Comparison of ENCODE assay signal across 9 cellular contexts in genomic region chr9:2621678-2622360, GRCh38. TPM values are rescaled to one million over a fixed set of nuclear protein-coding genes. Genes with fewer than 3 reads are reported as not detected.
A peak's percentile ranks its signal among the peaks of the same experiment; 100 is the strongest.
DNase-seq lines count a peak whose midpoint lies in the region; ATAC-seq, FAIRE-seq and TF ChIP-seq lines count a peak whose summit lies in the region.
"Had no signal": no experiment of that assay in that cellular context is flagged by ENCODE, and none has a peak within 500 bp of the region (broad histone marks: within the 10 kb centered on the region; RNA-seq: fewer than 3 reads in every experiment).

Gene VLDLR (plus strand): TSS chr9:2621787. CDS start chr9:2622190, 403 bp downstream.

- H3K9me2 ChIP-seq in SK-N-SH: no peaks in the 10 kb centered on the region

- H3K27me3 Mint-ChIP-seq in CD8-positive, alpha-beta T cell (ENCODE audit: low read depth): peaks cover 49% of the 10 kb centered on the region

- TF ChIP-seq CTCF in CD8-positive, alpha-beta T cell (IDR thresholded peaks at IDR 0.05): no peak
- TF ChIP-seq CTCF in SK-N-SH (IDR thresholded peaks at IDR 0.05) (no peak), bronchial epithelial cell (IDR thresholded peaks at IDR 0.05; ENCODE audit: insufficient read depth, low read length, severe bottlenecking) (no peak), smooth muscle cell (IDR thresholded peaks at IDR 0.05; ENCODE audit: borderline replicate concordance, insufficient read depth, poor library complexity, severe bottlenecking) (no peak)

- H3K4me1 Mint-ChIP-seq in CD8-positive, alpha-beta T cell (ENCODE audit: low read depth): peaks cover 17% of the 10 kb centered on the region

- H4K20me1 ChIP-seq in SK-N-SH (ENCODE audit: insufficient read depth) (no peaks in the 10 kb centered on the region), smooth muscle cell (ENCODE audit: low read depth) (peaks cover 34% of the 10 kb centered on the region)

- CTCF ChIA-PET in CD8-positive, alpha-beta T cell (lab: Charles Lee): no interaction called here
- CTCF ChIA-PET in SK-N-SH (lab: Yijun Ruan, JAX): interaction anchor here (0.8 to 1.5 kb wide), 4 partner anchors 107 to 387 kb away, joined by 3 to 4 read pairs (median 4); no protein-coding TSS in a partner anchor

- peak within 1 kb of the TSS; percentile 78 for H2AFZ ChIP-seq in SK-N-SH (ENCODE audit: low read depth)
- peak within 1 kb of the TSS; percentile 96 for H2AFZ ChIP-seq in smooth muscle cell (ENCODE audit: low read depth)

- H3K36me3 ChIP-seq in CD8-positive, alpha-beta T cell (ENCODE audit: insufficient read depth, low read length): no peaks in the 10 kb centered on the region
- H3K36me3 ChIP-seq in SK-N-SH (replicated peaks in 1 of 2; ENCODE audit: control insufficient read depth in 1 of 2, insufficient read depth in 2 of 2, low read length in 1 of 2): no peaks in the 10 kb centered on the region
- H3K36me3 ChIP-seq in bronchial epithelial cell (ENCODE audit: control insufficient read depth, insufficient read depth, low read length): no peaks in the 10 kb centered on the region
- H3K36me3 ChIP-seq in smooth muscle cell (ENCODE audit: low read depth): no peaks in the 10 kb centered on the region

- TF ChIP-seq RAD21 in SK-N-SH (IDR thresholded peaks at IDR 0.05; ENCODE audit: low read length): peak; percentile 7; the same call in 1 of the 2 replicates

- POLR2A ChIA-PET in CD8-positive, alpha-beta T cell (lab: Charles Lee): no interaction called here
- POLR2A ChIA-PET in SK-N-SH (lab: Yijun Ruan, JAX): interaction anchor here (0.6 to 1.4 kb wide), 4 partner anchors 11 to 227 kb away, joined by 3 read pairs; no protein-coding TSS in a partner anchor

- ATAC-seq in CD8-positive, alpha-beta T cell: peak; percentile 36
- ATAC-seq in GM19397 (IDR thresholded peaks at IDR 0.05; ENCODE audit: unreplicated experiment) (peak; percentile 26), HG03571 (IDR thresholded peaks at IDR 0.05; ENCODE audit: unreplicated experiment) (peak; percentile 34)

- peaks cover 14% of the 10 kb centered on the region for H3K4me1 ChIP-seq in CD8-positive, alpha-beta T cell (ENCODE audit: insufficient read depth, low read length)
- H3K4me1 ChIP-seq in SK-N-SH (ENCODE audit: control insufficient read depth in 1 of 2, insufficient read depth in 2 of 2, low read depth in 1 of 2, low read length in 1 of 2) (peaks cover 0 to 17% of the 10 kb centered on the region in 2 experiments; a peak in 1 of 4 replicates), smooth muscle cell (ENCODE audit: low read depth) (no peaks in the 10 kb centered on the region)

- no peak within 1 kb of the TSS for H3K27ac ChIP-seq in CD8-positive, alpha-beta T cell (ENCODE audit: low read depth, low read length)
- H3K27ac ChIP-seq in SK-N-SH (ENCODE audit: low read depth in 2 of 2, low read length in 1 of 2) (peak within 1 kb of the TSS in 1 of 2 experiments; percentile 80; a peak in 3 of 4 replicates), smooth muscle cell (ENCODE audit: low read depth) (peak within 1 kb of the TSS; percentile 13)

- peak within 1 kb of the TSS; percentile 82 for H3K4me3 Mint-ChIP-seq in CD8-positive, alpha-beta T cell

- H3K9ac ChIP-seq in SK-N-SH (peak within 1 kb of the TSS; percentile 74), smooth muscle cell (ENCODE audit: low read depth) (peak within 1 kb of the TSS; percentile 66)

- H3K9me3 Mint-ChIP-seq in CD8-positive, alpha-beta T cell: no peaks in the 10 kb centered on the region

- H3K4me3 ChIP-seq in CD8-positive, alpha-beta T cell (ENCODE audit: low read depth, low read length): peak within 1 kb of the TSS; percentile 36
- peak within 1 kb of the TSS; percentile 73 to 82 for H3K4me3 ChIP-seq in SK-N-SH (ENCODE audit: low read depth in 2 of 2, low read length in 1 of 2)
- H3K4me3 ChIP-seq in bronchial epithelial cell (ENCODE audit: low read depth, low read length): peak within 1 kb of the TSS; percentile 80
- H3K4me3 ChIP-seq in smooth muscle cell: peak within 1 kb of the TSS; percentile 84

- H3K79me2 ChIP-seq in SK-N-SH (ENCODE audit: insufficient read depth) (peaks cover 3% of the 10 kb centered on the region), smooth muscle cell (ENCODE audit: low read depth) (peaks cover 31% of the 10 kb centered on the region)

- TF ChIP-seq EP300 in SK-N-SH (IDR thresholded peaks at IDR 0.05; ENCODE audit: borderline replicate concordance in 1 of 2, low read depth in 1 of 2, low read length in 1 of 2): no peak; a peak in 1 of 4 replicates

- peak in 3 of 7 experiments; percentile 8 to 51 (median 11) for DNase-seq in CD8-positive, alpha-beta T cell
- DNase-seq in SK-N-SH (peak; percentile 90), bronchial epithelial cell (ENCODE audit: low read depth) (peak; percentile 5), iris pigment epithelial cell (ENCODE audit: low read depth) (peak; percentile 12), smooth muscle cell (lab: John Stamatoyannopoulos, UW; ENCODE audit: unreplicated experiment) (peak; percentile 44), SW 1271 (lab: John Stamatoyannopoulos, UW) (no peak)

- H3K4me2 ChIP-seq in SK-N-SH: peak within 1 kb of the TSS; percentile 90
- peak within 1 kb of the TSS; percentile 91 for H3K4me2 ChIP-seq in smooth muscle cell

- intact Hi-C loops in CD8-positive, alpha-beta T cell (cut with DNase I, micrococcal nuclease): loop anchor here in 1 of 2 experiments (2.0 kb wide), 1 partner anchor 33 kb away; no protein-coding TSS in a partner anchor

- H3K27me3 ChIP-seq in CD8-positive, alpha-beta T cell (ENCODE audit: insufficient read depth, low read length): peaks cover 10% of the 10 kb centered on the region
- H3K27me3 ChIP-seq in SK-N-SH (ENCODE audit: insufficient read depth) (no peaks in the 10 kb centered on the region), bronchial epithelial cell (ENCODE audit: control insufficient read depth, insufficient read depth, low read length) (no peaks in the 10 kb centered on the region), smooth muscle cell (ENCODE audit: low read depth) (no peaks in the 10 kb centered on the region)

- 1% methylated on average over 29 of the region's 71 CpGs for WGBS in SK-N-SH (ENCODE audit: low lambda C conversion rate)
- WGBS in smooth muscle cell (ENCODE audit: low lambda C conversion rate): 0% methylated on average over 7 of the region's 71 CpGs

- H3F3A ChIP-seq in SK-N-SH (replicated peaks; ENCODE audit: insufficient read depth) (no peaks in the 10 kb centered on the region), smooth muscle cell (ENCODE audit: low read depth) (no peaks in the 10 kb centered on the region)

- no peaks in the 10 kb centered on the region for H3K9me3 ChIP-seq in CD8-positive, alpha-beta T cell (ENCODE audit: low read length)
- H3K9me3 ChIP-seq in SK-N-SH (no peaks in the 10 kb centered on the region), smooth muscle cell (replicated peaks; ENCODE audit: low read depth) (no peaks in the 10 kb centered on the region)

- no peak within 1 kb of the TSS for H3K27ac Mint-ChIP-seq in CD8-positive, alpha-beta T cell

- no peak for FAIRE-seq in bronchial epithelial cell (lab: Jason Lieb, UNC)
- FAIRE-seq: TTC549 had no signal

- no peaks in the 10 kb centered on the region for H3K36me3 Mint-ChIP-seq in CD8-positive, alpha-beta T cell

TF ChIP-seq in SK-N-SH, 30 proteins besides CTCF, POLR2A, EP300 and RAD21:
- no peak for TF ChIP-seq MAX (IDR thresholded peaks at IDR 0.05; ENCODE audit: low read depth)
- no peak for TF ChIP-seq POLR2AphosphoS5 (IDR thresholded peaks at IDR 0.05; ENCODE audit: low read depth, low read length)
TF ChIP-seq in SK-N-SH: peak in this region for 0.

RNA-seq across cellular contexts. Expression of gene VLDLR, which starts in this region (rescaled TPM):
- under 1 TPM in 1 of 2 experiments, not detected in 1; 0.22 TPM for total RNA-seq in CD8-positive, alpha-beta T cell
- polyA plus RNA-seq in SK-N-SH (2012; rRNA removed) (9.2 and 12.0 TPM in 2 replicates), smooth muscle cell (14.1 and 20.0 TPM in 2 replicates)
- polyA plus RNA-seq in SK-N-SH (2012; cell fraction: cytosol; rRNA removed): 9.0 and 10.7 TPM in 2 replicates
- 12.2 and 17.0 TPM in 2 replicates for polyA plus RNA-seq in SK-N-SH (2012; cell fraction: nucleus; rRNA removed)
- total RNA-seq in bronchial epithelial cell (26.9 and 48.5 TPM in 2 replicates), smooth muscle cell (25.2 and 37.5 TPM in 2 replicates)

Comparison
In these comparisons a context has a peak if more than half of its experiments do, and no peak if none do; other contexts are left out.
1. RNA of gene VLDLR (total RNA-seq): 25.2 to 37.5 TPM in smooth muscle cell and 26.9 to 48.5 TPM in bronchial epithelial cell; 0.22 TPM in CD8-positive, alpha-beta T cell; every median in the first group is over 10 times any median in the second.
2. Peak in ATAC-seq and H3K4me3 ChIP-seq in CD8-positive, alpha-beta T cell; RNA of the gene not detected or under 1 TPM.
3. DNase-seq: peak in SK-N-SH (single experiment), bronchial epithelial cell (single experiment), iris pigment epithelial cell (single experiment) and smooth muscle cell (single experiment); none in SW 1271 (0 of 2).
4. Peak in every context shown above with its lines, with median percentiles within 50 percentile points of each other: ATAC-seq and H3K4me3 ChIP-seq.